ENCODE assay signal across 26 cellular contexts in the genomic region with DNA sequence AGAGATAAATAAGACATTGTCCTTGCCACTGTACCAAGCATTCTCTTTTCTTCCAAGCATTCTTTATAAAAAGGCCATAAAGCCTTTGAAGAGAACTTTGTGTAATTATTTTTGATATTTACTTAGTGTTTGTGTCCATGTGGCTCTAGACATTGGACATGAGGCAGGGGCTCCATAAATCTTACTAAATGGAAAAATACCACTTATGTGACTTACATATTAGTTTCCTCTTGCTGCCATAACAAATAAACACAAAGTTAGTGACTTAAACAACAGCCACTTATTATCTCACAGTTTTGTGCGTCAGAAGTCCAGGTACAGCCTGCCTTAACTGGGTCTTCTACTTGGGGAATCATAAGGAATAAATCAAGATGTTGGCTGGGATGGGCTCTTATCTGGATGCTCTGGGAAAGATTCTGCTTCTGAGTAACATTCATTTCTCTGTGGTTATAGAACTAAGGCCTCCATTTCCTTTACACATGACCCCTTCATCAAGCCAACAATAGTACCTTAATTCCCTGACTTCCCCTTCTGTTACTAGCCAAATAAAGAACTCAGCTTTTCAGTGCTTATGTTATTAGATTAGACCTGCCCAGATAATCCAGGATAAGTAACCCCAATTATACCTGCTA. TPM values are rescaled to one million over a fixed set of nuclear protein-coding genes. Genes with fewer than 3 reads are reported as not detected.
DNase-seq lines count a peak whose midpoint lies in the region; TF ChIP-seq lines count a peak whose summit lies in the region.
"Had no signal": no experiment of that assay in that cellular context is flagged by ENCODE, and none has a peak within 500 bp of the region (broad histone marks: within the 10 kb centered on the region; RNA-seq: fewer than 3 reads in every experiment).

No MANE protein-coding gene starts in this region.

- H3K27me3 Mint-ChIP-seq in immature natural killer cell (ENCODE audit: low read depth in 3 of 3): peaks cover 0 to 3% (median 0%) of the 10 kb centered on the region in 3 donors
- H3K27me3 Mint-ChIP-seq: activated B cell treated with CpG ODN at 0.5 μM for 24 hours had no signal

- H3K27ac ChIP-seq in osteoblast (ENCODE audit: low read depth, low read length) (peak overlapping the region; percentile 53), Peyer's patch (no peak overlapping the region)
- H3K27ac ChIP-seq: adrenal gland, coronary artery, left lung, psoas muscle, stomach, thyroid gland had no signal

- no peak overlapping the region for H2AFZ ChIP-seq in osteoblast (ENCODE audit: low read length)

- H3K36me3 Mint-ChIP-seq in immature natural killer cell: no peaks in the 10 kb centered on the region
- H3K36me3 Mint-ChIP-seq: naive thymus-derived CD4-positive, alpha-beta T cell had no signal

- H3K9me3 Mint-ChIP-seq in immature natural killer cell: peaks cover 0 to 9% (median 4%) of the 10 kb centered on the region in 6 donors
- H3K9me3 Mint-ChIP-seq: activated B cell treated with CpG ODN at 0.5 μM for 24 hours had no signal

- H3K36me3 ChIP-seq in osteoblast (ENCODE audit: insufficient read depth, low read length) (no peaks in the 10 kb centered on the region), Peyer's patch (no peaks in the 10 kb centered on the region)
- H3K36me3 ChIP-seq: adrenal gland, HAP-1, left lung, stomach, thyroid gland had no signal

- peak overlapping the region; percentile 25 for H3K4me2 ChIP-seq in osteoblast (ENCODE audit: insufficient read depth, low read length)

- DNase-seq in ELR (ENCODE audit: low read depth) (peak; percentile 22), NCI-H82 treated with DMSO at 0.1 percent for 48 hours (lab: John Stamatoyannopoulos, UW; ENCODE audit: unreplicated experiment) (peak; percentile 96), dermis blood vessel endothelial cell (peak; percentile 75), osteoblast (ENCODE audit: insufficient read length, low spot score, missing footprints) (no peak), immature natural killer cell (no peak), Peyer's patch (no peak), NCI-H2196 (lab: John Stamatoyannopoulos, UW; ENCODE audit: unreplicated experiment) (no peak)
- DNase-seq: activated B cell treated with CpG ODN at 0.5 μM for 24 hours; activated CD4-positive, alpha-beta T cell treated with anti-CD3 and anti-CD28 coated beads, Interleukin-2, amount 50 U/mL, for 4 hours; activated naive CD4-positive, alpha-beta T cell treated with anti-CD3 and anti-CD28 coated beads for 36 hours; adrenal gland; GF-D8; hippocampal formation; left lung; naive thymus-derived CD4-positive, alpha-beta T cell; NCI-H510A treated with DMSO at 0.1 percent for 48 hours; NK-92 treated with Interleukin-12 subunit alpha and Interleukin-12 subunit beta, amount 100 ng/mL, for 24 hours; nucleus accumbens; psoas muscle; SHP77 treated with DMSO at 0.1 percent for 48 hours; small intestine; stimulated activated CD4-positive, alpha-beta T cell treated with anti-CD3 and anti-CD28 coated beads, Interleukin-2, amount 100 ng/mL, for 24 hours; stomach; thyroid gland had no signal

- no peak for TF ChIP-seq POLR2A in Peyer's patch (IDR thresholded peaks at IDR 0.05)

- H3K4me3 ChIP-seq in osteoblast (ENCODE audit: insufficient read depth, low read length) (no peak overlapping the region), Peyer's patch (no peak overlapping the region)
- H3K4me3 ChIP-seq: adrenal gland, coronary artery, HAP-1, left lung, psoas muscle, stomach, thyroid gland had no signal

- H3K9me3 ChIP-seq in osteoblast (ENCODE audit: low read depth, low read length) (no peaks in the 10 kb centered on the region), Peyer's patch (no peaks in the 10 kb centered on the region)
- H3K9me3 ChIP-seq: adrenal gland, HAP-1, thyroid gland had no signal

- H3K27me3 ChIP-seq in osteoblast (ENCODE audit: insufficient read depth, low read length): no peaks in the 10 kb centered on the region
- H3K27me3 ChIP-seq in Peyer's patch: no peaks in the 10 kb centered on the region
- H3K27me3 ChIP-seq: adrenal gland, left lung, stomach, thyroid gland had no signal

- no peak overlapping the region for H3K4me3 Mint-ChIP-seq in immature natural killer cell
- H3K4me3 Mint-ChIP-seq: activated B cell treated with CpG ODN at 0.5 μM for 24 hours; activated naive CD4-positive, alpha-beta T cell treated with anti-CD3 and anti-CD28 coated beads for 36 hours; naive thymus-derived CD4-positive, alpha-beta T cell had no signal

- H3K27ac Mint-ChIP-seq in immature natural killer cell: no peak overlapping the region
- H3K27ac Mint-ChIP-seq: activated B cell treated with CpG ODN at 0.5 μM for 24 hours; activated naive CD4-positive, alpha-beta T cell treated with anti-CD3 and anti-CD28 coated beads for 36 hours; naive thymus-derived CD4-positive, alpha-beta T cell had no signal

- no peaks in the 10 kb centered on the region for H3K4me1 Mint-ChIP-seq in immature natural killer cell
- H3K4me1 Mint-ChIP-seq: activated B cell treated with CpG ODN at 0.5 μM for 24 hours; naive thymus-derived CD4-positive, alpha-beta T cell had no signal

- no peaks in the 10 kb centered on the region for H4K20me1 ChIP-seq in osteoblast (ENCODE audit: insufficient read depth, low read length)

- H3K79me2 ChIP-seq in osteoblast (ENCODE audit: insufficient read depth, low read length): no peaks in the 10 kb centered on the region

- H3K4me1 ChIP-seq in osteoblast (ENCODE audit: insufficient read depth, low read length) (peaks cover 27% of the 10 kb centered on the region), Peyer's patch (no peaks in the 10 kb centered on the region)
- H3K4me1 ChIP-seq: adrenal gland, HAP-1, left lung, psoas muscle, stomach, thyroid gland had no signal

- TF ChIP-seq CTCF in osteoblast (IDR thresholded peaks at IDR 0.05; ENCODE audit: extremely low read depth, low read depth, low read length) (no peak), Peyer's patch (IDR thresholded peaks at IDR 0.05) (no peak)

RNA-seq across cellular contexts. Expression of a gene that starts 59.9 kb away (rescaled TPM):
- total RNA-seq in dermis blood vessel endothelial cell (263 and 653 TPM in 2 replicates), osteoblast (311 and 720 TPM in 2 replicates), Peyer's patch (1 to 10 TPM in 3 of 4 donors, not detected in 1; 2.3 to 5.3 (median 3.3) TPM)
- polyA plus RNA-seq in immature natural killer cell: not detected
- polyA plus RNA-seq: naive thymus-derived CD4-positive, alpha-beta T cell had no signal

Comparison
In these comparisons a context has a peak if more than half of its experiments do, and no peak if none do; other contexts are left out.
1. DNase-seq: peak in ELR (single experiment), NCI-H82 treated with DMSO at 0.1 percent for 48 hours (single experiment) and dermis blood vessel endothelial cell (single experiment); none in osteoblast (single experiment), immature natural killer cell (0 of 3), Peyer's patch (0 of 3) and NCI-H2196 (single experiment).
2. RNA of a gene that starts 59.9 kb away (total RNA-seq): 311 to 720 TPM in osteoblast and 263 to 653 TPM in dermis blood vessel endothelial cell; 2.3 to 5.3 TPM in Peyer's patch; every median in the first group is over 10 times any median in the second.